In genomic region chr2:16385341-16385740, GRCh38 we compare ENCODE assay signal across 24 cellular contexts.
"Had no signal": no experiment of that assay in that cellular context is flagged by ENCODE, and none has a peak within 500 bp of the region (broad histone marks: within the 10 kb centered on the region; RNA-seq: fewer than 3 reads in every experiment).

No MANE protein-coding gene starts in this region.

- H3K27ac ChIP-seq: colonic mucosa, coronary artery, dorsolateral prefrontal cortex, epithelial cell of prostate, esophagus muscularis mucosa, esophagus squamous epithelium, foreskin keratinocyte, gastrocnemius medialis, gastroesophageal sphincter, heart left ventricle, heart right ventricle had no signal

- H3K9me3 ChIP-seq: colonic mucosa, esophagus muscularis mucosa, esophagus squamous epithelium, gastrocnemius medialis, gastroesophageal sphincter, heart left ventricle, heart right ventricle had no signal

- H3K4me1 ChIP-seq: colonic mucosa, esophagus squamous epithelium, foreskin keratinocyte, gastrocnemius medialis had no signal

- DNase-seq: colonic mucosa; cortex of kidney; dermis blood vessel endothelial cell; dorsolateral prefrontal cortex; effector CD4-positive, alpha-beta T cell; effector CD8-positive, alpha-beta T cell; effector memory CD4-positive, alpha-beta T cell; effector memory CD8-positive, alpha-beta T cell; endodermal cell; erythroblast; esophagus squamous epithelium; foreskin fibroblast; foreskin keratinocyte; foreskin melanocyte; gastrocnemius medialis; glutamatergic neuron; head of caudate nucleus; heart left ventricle; heart right ventricle had no signal

- H3K4me3 ChIP-seq: colonic mucosa, coronary artery, dorsolateral prefrontal cortex, esophagus muscularis mucosa, esophagus squamous epithelium, gastrocnemius medialis, gastroesophageal sphincter, heart left ventricle, heart right ventricle had no signal

- H3K27me3 ChIP-seq: colonic mucosa, esophagus muscularis mucosa, esophagus squamous epithelium, foreskin keratinocyte, gastrocnemius medialis, gastroesophageal sphincter, heart left ventricle had no signal

- ATAC-seq: effector memory CD8-positive, alpha-beta T cell; esophagus mucosa; foreskin keratinocyte; gastrocnemius medialis; gastroesophageal sphincter; heart left ventricle had no signal

- H3K36me3 ChIP-seq: colonic mucosa, esophagus muscularis mucosa, esophagus squamous epithelium, gastrocnemius medialis, gastroesophageal sphincter, heart left ventricle, heart right ventricle had no signal
